Comparison of ENCODE assay signal across 1 cellular context in genomic region chr20:31722388-31723281, GRCh38.
TF ChIP-seq lines count a peak whose summit lies in the region.

BCL2L1 (minus strand) TSS chr20:31722868; CDS start chr20:31722218, 650 bp downstream.

TF ChIP-seq in HepG2, 621 proteins besides CTCF, POLR2A, EP300 and RAD21 (continued from another document):
- TF ChIP-seq PBX3 (CRISPR knock-in tag; IDR thresholded peaks at IDR 0.05; ENCODE audit: borderline replicate concordance) (no peak), ZNF407 (CRISPR knock-in tag; IDR thresholded peaks at IDR 0.05; ENCODE audit: not compliant biosample characterization) (no peak), SP5 (CRISPR knock-in tag; IDR thresholded peaks at IDR 0.05; ENCODE audit: borderline replicate concordance, low read depth) (peak; percentile 75), ZBTB7A (CRISPR knock-in tag; IDR thresholded peaks at IDR 0.05) (0 out of 2 replicates have a peak, but pooled peaks have one; percentile 60), CREM (IDR thresholded peaks at IDR 0.05) (no peak), CREM (CRISPR knock-in tag; IDR thresholded peaks at IDR 0.05) (no peak), LRRFIP1 (CRISPR knock-in tag; conservative IDR thresholded peaks at IDR 0.05) (no peak), ZNF547 (CRISPR knock-in tag; IDR thresholded peaks at IDR 0.05) (no peak)
